ENCODE assay signal across 8 cellular contexts in genomic region chr13:41263261-41263971, GRCh38. TPM values are rescaled to one million over a fixed set of nuclear protein-coding genes. Genes with fewer than 3 reads are reported as not detected.
DNase-seq lines count a peak whose midpoint lies in the region; FAIRE-seq and TF ChIP-seq lines count a peak whose summit lies in the region.

Gene MTRF1 (minus strand): TSS chr13:41263576. CDS start chr13:41260907, 2,669 bp downstream.

- peak; percentile 30; the same call in 1 of the 2 replicates for TF ChIP-seq POLR2A in H54 (IDR thresholded peaks at IDR 0.05; ENCODE audit: low read depth, low read length)

- peaks cover 3 to 8% of the 10 kb centered on the region in 2 donors for H3K36me3 ChIP-seq in stomach smooth muscle (ENCODE audit: control insufficient read depth in 2 of 2, insufficient read depth in 2 of 2, low read length in 2 of 2)

- DNase-seq in ELF-1 (ENCODE audit: low read depth, low spot score) (peak; percentile 78), H54 (ENCODE audit: insufficient read length, low spot score) (peak; percentile 58), LoVo (ENCODE audit: low spot score) (peak; percentile 77), SHP77 (lab: John Stamatoyannopoulos, UW) (peak; percentile 56 to 69), fibroblast of the conjunctiva (ENCODE audit: low read depth) (peak; percentile 47), neural crest cell (ENCODE audit: low read depth, low spot score) (peak; percentile 56)
- peak; percentile 75 for DNase-seq in activated effector memory CD4-positive, alpha-beta T cell treated with Interleukin-2 at 50 U/mL for 16 hours

- FAIRE-seq in H54 (lab: Jason Lieb, UNC) = peak; percentile 36

- peaks cover 14% of the 10 kb centered on the region for H3K4me1 Mint-ChIP-seq in neural crest cell

- no peaks in the 10 kb centered on the region for H3K27me3 ChIP-seq in stomach smooth muscle (ENCODE audit: control insufficient read depth in 1 of 2, insufficient read depth in 2 of 2, low read length in 2 of 2)

- peak within 1 kb of the TSS; percentile 96 for H3K4me3 Mint-ChIP-seq in neural crest cell

- H3K9ac ChIP-seq in stomach smooth muscle (ENCODE audit: low read length in 2 of 2) = peak within 1 kb of the TSS; percentile 67 to 90

- H3K27ac ChIP-seq in stomach smooth muscle (ENCODE audit: low read length) = peak within 1 kb of the TSS; percentile 72

- no peaks in the 10 kb centered on the region for H3K27me3 Mint-ChIP-seq in neural crest cell (ENCODE audit: low read depth)

- peak within 1 kb of the TSS; percentile 86 for H3K27ac Mint-ChIP-seq in neural crest cell (ENCODE audit: unreplicated experiment)

- H3K9me3 ChIP-seq in stomach smooth muscle (ENCODE audit: control insufficient read depth in 2 of 2, low read length in 2 of 2) = no peaks in the 10 kb centered on the region

- no peaks in the 10 kb centered on the region for H3K4me1 ChIP-seq in stomach smooth muscle (ENCODE audit: control insufficient read depth, insufficient read depth, low read length)

- peaks cover 22% of the 10 kb centered on the region for H3K36me3 Mint-ChIP-seq in neural crest cell (ENCODE audit: low read depth)

- peaks cover 5% of the 10 kb centered on the region for H3K9me3 Mint-ChIP-seq in neural crest cell

- peak within 1 kb of the TSS; percentile 84 to 90 for H3K4me3 ChIP-seq in stomach smooth muscle (ENCODE audit: low read length in 2 of 2)

- no peak for TF ChIP-seq CTCF in neural crest cell (conservative IDR thresholded peaks at IDR 0.05)

RNA-seq across cellular contexts. Expression of gene MTRF1, which starts in this region (rescaled TPM):
- total RNA-seq in neural crest cell = 16.1 and 17.2 TPM in 2 replicates

Comparison
In these comparisons a context has a peak if more than half of its experiments do, and no peak if none do; other contexts are left out.
1. Peak in every context shown above with its lines: DNase-seq, H3K4me3 ChIP-seq and H3K27ac ChIP-seq.